ENCODE assay signal across 9 cellular contexts in the genomic region with DNA sequence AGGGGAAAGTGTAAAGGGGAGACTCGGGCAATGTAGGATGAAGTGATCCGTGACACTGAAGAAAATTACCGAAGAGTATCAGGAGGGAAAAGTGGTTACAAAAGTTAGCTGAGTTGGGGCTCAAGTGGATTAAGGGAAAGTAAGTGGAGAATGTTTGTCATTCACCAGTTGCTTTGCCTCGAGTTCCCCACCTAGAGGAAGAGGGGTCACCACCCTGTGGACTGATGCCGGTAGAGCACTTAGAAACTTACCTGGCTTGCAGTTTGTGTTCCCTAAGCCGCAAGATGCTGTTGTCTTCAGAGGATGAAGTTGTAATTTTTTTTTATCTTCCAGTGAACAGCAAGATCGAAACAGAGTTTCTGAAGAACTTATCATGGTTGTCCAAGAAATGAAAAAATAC. TPM values are rescaled to one million over a fixed set of nuclear protein-coding genes. Genes with fewer than 3 reads are reported as not detected.
DNase-seq lines count a peak whose midpoint lies in the region; ATAC-seq, FAIRE-seq and TF ChIP-seq lines count a peak whose summit lies in the region.
"Had no signal": no experiment of that assay in that cellular context is flagged by ENCODE, and none has a peak within 500 bp of the region (broad histone marks: within the 10 kb centered on the region; RNA-seq: fewer than 3 reads in every experiment).

No MANE protein-coding gene starts in this region.

- no peak overlapping the region for H2AK5ac ChIP-seq in IMR-90 (ENCODE audit: low read depth, low read length)

- no peak overlapping the region for H2BK15ac ChIP-seq in IMR-90 (ENCODE audit: low read depth, low read length)

- H3K36me3 ChIP-seq in IMR-90 (ENCODE audit: control insufficient read depth, insufficient read depth, low read length): peaks cover 17% of the 10 kb centered on the region
- H3K36me3 ChIP-seq in osteoblast (ENCODE audit: insufficient read depth, low read length): peaks cover 30% of the 10 kb centered on the region

- H3K18ac ChIP-seq in IMR-90 (ENCODE audit: low read depth, low read length): no peak overlapping the region

- no peak overlapping the region for H3K14ac ChIP-seq in IMR-90 (replicated peaks; ENCODE audit: low read depth, low read length)

- FAIRE-seq in frontal cortex (lab: Jason Lieb, UNC): no peak

- H3K27me3 Mint-ChIP-seq in CD14-positive monocyte (ENCODE audit: low read depth in 3 of 3) (peaks cover 0 to 6% (median 0%) of the 10 kb centered on the region in 3 donors), endothelial cell (ENCODE audit: unreplicated experiment) (peaks cover 3% of the 10 kb centered on the region)

- no CpG with 5 or more reads among the region's 7 CpGs for WGBS in IMR-90 (ENCODE audit: extremely low coverage in 2 of 2, insufficient read length in 1 of 2), 2 experiments

- TF ChIP-seq CTCF in CD14-positive monocyte (IDR thresholded peaks at IDR 0.05) (no peak), IMR-90 (conservative IDR thresholded peaks at IDR 0.05; ENCODE audit: low read depth, low read length) (no peak), endothelial cell (IDR thresholded peaks at IDR 0.05; ENCODE audit: unreplicated experiment) (no peak), osteoblast (IDR thresholded peaks at IDR 0.05; ENCODE audit: extremely low read depth, low read depth, low read length) (no peak)

- intact Hi-C loops in CD14-positive monocyte (cut with micrococcal nuclease) (loop anchor here in 1 of 2 donors (2.0 kb wide), 1 partner anchor 14 kb away; the partner anchor contains the start of gene VAMP3), IMR-90 (cut with micrococcal nuclease) (no loop called here)

- H2AFZ ChIP-seq in IMR-90 (replicated peaks; ENCODE audit: low read length, poor library complexity) (peak overlapping the region; percentile 92), osteoblast (ENCODE audit: low read length) (peak overlapping the region; percentile 68)

- H3K9me3 Mint-ChIP-seq in CD14-positive monocyte (peaks cover 7 to 18% (median 14%) of the 10 kb centered on the region in 7 donors), endothelial cell (ENCODE audit: unreplicated experiment) (no peaks in the 10 kb centered on the region)

- H2BK20ac ChIP-seq in IMR-90 (ENCODE audit: low read depth, low read length): no peak overlapping the region

- peak overlapping the region; percentile 81 for H2AK9ac ChIP-seq in IMR-90 (replicated peaks; ENCODE audit: low read depth, low read length, poor library complexity)

- H4K91ac ChIP-seq in IMR-90 (ENCODE audit: insufficient read depth, low read depth, low read length): no peak overlapping the region

- H3K9me3 ChIP-seq in IMR-90 (ENCODE audit: control insufficient read depth, insufficient read depth, low read length): no peaks in the 10 kb centered on the region
- H3K9me3 ChIP-seq in osteoblast (ENCODE audit: low read depth, low read length): no peaks in the 10 kb centered on the region

- no peak overlapping the region for H3K4me2 ChIP-seq in IMR-90 (ENCODE audit: low read depth, low read length)
- H3K4me2 ChIP-seq in osteoblast (ENCODE audit: insufficient read depth, low read length): peak overlapping the region; percentile 78

- H3K27ac ChIP-seq in IMR-90 (ENCODE audit: insufficient read depth, low read length): no peak overlapping the region
- H3K27ac ChIP-seq in osteoblast (ENCODE audit: low read depth, low read length): no peak overlapping the region

- in situ Hi-C loops in IMR-90 (cut with MboI; ENCODE audit: low sequenced_read_pairs): no loop called here

- no peak overlapping the region for H3K4ac ChIP-seq in IMR-90 (ENCODE audit: low read depth, low read length)

- H4K20me1 ChIP-seq in IMR-90 (ENCODE audit: insufficient read depth, low read length): no peaks in the 10 kb centered on the region
- no peaks in the 10 kb centered on the region for H4K20me1 ChIP-seq in osteoblast (ENCODE audit: insufficient read depth, low read length)

- no peak for TF ChIP-seq POLR2A in IMR-90 (IDR thresholded peaks at IDR 0.05; ENCODE audit: low read depth, low read length)

- no peak overlapping the region for H3K4me3 ChIP-seq in IMR-90 (ENCODE audit: insufficient read depth, low read depth, low read length)
- peak overlapping the region; percentile 75 for H3K4me3 ChIP-seq in osteoblast (ENCODE audit: insufficient read depth, low read length)
- H3K4me3 ChIP-seq: HAP-1 had no signal

- 0 out of 2 replicates have a peak, but pooled peaks cover 4% of the 10 kb centered on the region for H3K4me1 ChIP-seq in IMR-90 (ENCODE audit: control insufficient read depth, insufficient read depth, low read length)
- H3K4me1 ChIP-seq in osteoblast (ENCODE audit: insufficient read depth, low read length): peaks cover 8% of the 10 kb centered on the region
- H3K4me1 ChIP-seq: HAP-1 had no signal

- H4K5ac ChIP-seq in IMR-90 (ENCODE audit: low read depth, low read length): no peak overlapping the region

- peak overlapping the region in 1 of 2 experiments; percentile 84; a peak in 1 of 4 replicates for H4K8ac ChIP-seq in IMR-90 (ENCODE audit: low read depth in 2 of 2, low read length in 2 of 2)

- no peaks in the 10 kb centered on the region for H3K9me1 ChIP-seq in IMR-90 (ENCODE audit: insufficient read depth, low read length)

- H3K4me3 Mint-ChIP-seq in CD14-positive monocyte: peak overlapping the region; percentile 7 to 21
- H3K4me3 Mint-ChIP-seq in endothelial cell (ENCODE audit: unreplicated experiment): peak overlapping the region; percentile 39

- H3K79me2 ChIP-seq in osteoblast (ENCODE audit: insufficient read depth, low read length): no peaks in the 10 kb centered on the region

- H3K36me3 Mint-ChIP-seq in CD14-positive monocyte: peaks cover 13 to 16% of the 10 kb centered on the region in 2 donors
- H3K36me3 Mint-ChIP-seq in endothelial cell (ENCODE audit: low read depth, unreplicated experiment): peaks cover 26% of the 10 kb centered on the region

- H3K27ac Mint-ChIP-seq in CD14-positive monocyte (peak overlapping the region in 2 of 7 donors; percentile 15 to 28), endothelial cell (ENCODE audit: unreplicated experiment) (peak overlapping the region; percentile 34)

- no peak for DNase-seq in CD14-positive monocyte (ENCODE audit: low spot score)
- no peak for DNase-seq in IMR-90
- DNase-seq in endothelial cell (ENCODE audit: low spot score): no peak
- DNase-seq in osteoblast (ENCODE audit: insufficient read length, low spot score, missing footprints): peak; percentile 73
- DNase-seq in UCSD-AML1 (lab: John Stamatoyannopoulos, UW; ENCODE audit: unreplicated experiment): no peak
- no peak for DNase-seq in NCI-H1694 treated with DMSO at 0.1 percent for 48 hours (lab: John Stamatoyannopoulos, UW)
- no peak for DNase-seq in frontal cortex (ENCODE audit: low spot score in 2 of 2)

- no peak for TF ChIP-seq RAD21 in IMR-90 (IDR thresholded peaks at IDR 0.05; ENCODE audit: low read length)

- dilution Hi-C loops in IMR-90 (cut with HindIII; ENCODE audit: low sequenced_read_pairs, unreplicated experiment): no loop called here

- H3K9ac ChIP-seq in IMR-90 (ENCODE audit: low read depth, low read length): no peak overlapping the region

- POLR2A ChIA-PET in IMR-90 (lab: Charles Lee; ENCODE audit: unreplicated experiment): no interaction called here

- CTCF ChIA-PET in IMR-90 (lab: Yijun Ruan, JAX): no interaction called here

- no peak overlapping the region for H2BK5ac ChIP-seq in IMR-90 (ENCODE audit: low read depth, low read length, poor library complexity, severe bottlenecking)

- BruUV-seq in IMR-90 (replicated peaks; lab: Mats Ljungman, UMichigan): no TSS peak

- no peak overlapping the region for H3K23ac ChIP-seq in IMR-90 (ENCODE audit: low read depth, low read length)

- H3K79me1 ChIP-seq in IMR-90 (ENCODE audit: low read depth in 1 of 2, low read length in 2 of 2): peaks cover 6 to 12% of the 10 kb centered on the region in 2 experiments; a peak in 3 of 4 replicates

- no peak overlapping the region for H2BK120ac ChIP-seq in IMR-90 (ENCODE audit: low read depth, low read length)

- H3K4me1 Mint-ChIP-seq in CD14-positive monocyte: peaks cover 47% of the 10 kb centered on the region
- H3K4me1 Mint-ChIP-seq in endothelial cell (ENCODE audit: unreplicated experiment): no peaks in the 10 kb centered on the region

- ATAC-seq in IMR-90 (ENCODE audit: low read depth) (no peak), HG02981 (IDR thresholded peaks at IDR 0.05; ENCODE audit: unreplicated experiment) (no peak)

- no peaks in the 10 kb centered on the region for H3K27me3 ChIP-seq in IMR-90 (ENCODE audit: control insufficient read depth, insufficient read depth, low read length)
- H3K27me3 ChIP-seq in osteoblast (ENCODE audit: insufficient read depth, low read length): no peaks in the 10 kb centered on the region

- no peak overlapping the region for H3K56ac ChIP-seq in IMR-90 (ENCODE audit: extremely low read depth, insufficient read depth, low read length)

TF ChIP-seq in IMR-90, 13 proteins besides CTCF, POLR2A, EP300 and RAD21 (continues in another document):
- TF ChIP-seq USF2 (IDR thresholded peaks at IDR 0.05; ENCODE audit: low read depth, low read length) (no peak), CHD1 (IDR thresholded peaks at IDR 0.05; ENCODE audit: low read depth, low read length) (no peak), CEBPB (IDR thresholded peaks at IDR 0.05; ENCODE audit: low read depth, low read length) (no peak)

RNA-seq across cellular contexts. Expression of gene PER3, which starts 1.0 kb away (rescaled TPM):
- polyA plus RNA-seq in CD14-positive monocyte (1 to 10 TPM in 1 of 2 donors, under 1 TPM in 1; 0.46 to 2.0 TPM), IMR-90 (2012; rRNA removed) (4.2 and 4.8 TPM in 2 replicates)
- total RNA-seq in IMR-90 (2012; rRNA removed) (3.4 and 3.6 TPM in 2 replicates), endothelial cell (ENCODE audit: unreplicated experiment) (2.8 TPM), osteoblast (22.4 and 24.2 TPM in 2 replicates), frontal cortex (3.7 TPM)
- polyA plus RNA-seq in IMR-90 (2012; cell fraction: cytosol; rRNA removed): 1.7 and 2.7 TPM in 2 replicates
- 5.8 and 10.9 TPM in 2 replicates for polyA plus RNA-seq in IMR-90 (2012; cell fraction: nucleus; rRNA removed; ENCODE audit: low replicate concordance)

RNA-seq across cellular contexts. Expression of gene VAMP3, which starts 14.0 kb away (rescaled TPM):
- polyA plus RNA-seq in CD14-positive monocyte (100 to 1,000 TPM; 138 to 149 TPM), IMR-90 (2012; rRNA removed) (88.0 and 99.1 TPM in 2 replicates)
- total RNA-seq in IMR-90 (2012; rRNA removed) (280 and 354 TPM in 2 replicates), endothelial cell (ENCODE audit: unreplicated experiment) (91.0 TPM), osteoblast (101 and 103 TPM in 2 replicates), frontal cortex (28.9 TPM)
- 26.1 and 32.5 TPM in 2 replicates for polyA plus RNA-seq in IMR-90 (2012; cell fraction: cytosol; rRNA removed)
- polyA plus RNA-seq in IMR-90 (2012; cell fraction: nucleus; rRNA removed; ENCODE audit: low replicate concordance): 7.1 and 46.0 TPM in 2 replicates
